7 cellular contexts compared by ENCODE assay signal in genomic region chr2:74206180-74206688, GRCh38. TPM values are rescaled to one million over a fixed set of nuclear protein-coding genes. Genes with fewer than 3 reads are reported as not detected.
A peak's percentile ranks its signal among the peaks of the same experiment; 100 is the strongest.
DNase-seq lines count a peak whose midpoint lies in the region; ATAC-seq lines count a peak whose summit lies in the region.

No MANE protein-coding gene starts in this region.

- DNase-seq in RKO (ENCODE audit: low spot score): peak; percentile 73
- peak in 1 of 2 donors; percentile 23 for DNase-seq in central memory CD8-positive, alpha-beta T cell (ENCODE audit: low spot score in 2 of 2)
- DNase-seq in naive thymus-derived CD8-positive, alpha-beta T cell: peak in 5 of 10 donors; percentile 25 to 58 (median 35)
- DNase-seq in occipital lobe (lab: John Stamatoyannopoulos, UW): no peak
- no peak for DNase-seq in NCI-H2227 (lab: John Stamatoyannopoulos, UW; ENCODE audit: unreplicated experiment)

- no peaks in the 10 kb centered on the region for H3K9me3 Mint-ChIP-seq in central memory CD8-positive, alpha-beta T cell
- H3K9me3 Mint-ChIP-seq in naive thymus-derived CD8-positive, alpha-beta T cell: no peaks in the 10 kb centered on the region

- POLR2A ChIA-PET in naive thymus-derived CD8-positive, alpha-beta T cell (lab: Charles Lee): interaction anchor here (0.5 to 3.5 kb wide), 4 partner anchors 7 to 154 kb away, joined by 3 to 42 read pairs (median 6); partner anchors contain the start of genes MOB1A and MTHFD2

- H3K27me3 Mint-ChIP-seq in central memory CD8-positive, alpha-beta T cell: no peaks in the 10 kb centered on the region
- no peaks in the 10 kb centered on the region for H3K27me3 Mint-ChIP-seq in naive thymus-derived CD8-positive, alpha-beta T cell

- peak overlapping the region; percentile 68 for H3K4me3 Mint-ChIP-seq in central memory CD8-positive, alpha-beta T cell
- peak overlapping the region; percentile 56 to 83 (median 78) for H3K4me3 Mint-ChIP-seq in naive thymus-derived CD8-positive, alpha-beta T cell

- peaks cover 18% of the 10 kb centered on the region for H3K36me3 Mint-ChIP-seq in central memory CD8-positive, alpha-beta T cell (ENCODE audit: insufficient read depth)
- peaks cover 4 to 32% (median 22%) of the 10 kb centered on the region in 3 donors for H3K36me3 Mint-ChIP-seq in naive thymus-derived CD8-positive, alpha-beta T cell

- peak; percentile 81 for ATAC-seq in GM18907 (IDR thresholded peaks at IDR 0.05; ENCODE audit: unreplicated experiment)
- peak; percentile 90 for ATAC-seq in HG02798 (IDR thresholded peaks at IDR 0.05; ENCODE audit: poor library complexity, unreplicated experiment)
- ATAC-seq in central memory CD8-positive, alpha-beta T cell (replicated peaks; ENCODE audit: extremely low read depth, poor library complexity, severe bottlenecking): peak; percentile 88
- peak; percentile 76 to 93 for ATAC-seq in naive thymus-derived CD8-positive, alpha-beta T cell

- H3K27ac Mint-ChIP-seq in central memory CD8-positive, alpha-beta T cell (ENCODE audit: low read depth): peak overlapping the region; percentile 95
- H3K27ac Mint-ChIP-seq in naive thymus-derived CD8-positive, alpha-beta T cell: peak overlapping the region; percentile 89 to 96 (median 94)

- peaks cover 18% of the 10 kb centered on the region for H3K4me1 Mint-ChIP-seq in central memory CD8-positive, alpha-beta T cell
- peaks cover 8 to 44% (median 29%) of the 10 kb centered on the region in 4 donors for H3K4me1 Mint-ChIP-seq in naive thymus-derived CD8-positive, alpha-beta T cell

RNA-seq across cellular contexts. Expression of gene MTHFD2, which starts 7.8 kb away (rescaled TPM):
- total RNA-seq in naive thymus-derived CD8-positive, alpha-beta T cell: 10 to 100 TPM; 37.3 to 38.1 TPM
- polyA plus RNA-seq in naive thymus-derived CD8-positive, alpha-beta T cell: 1 to 10 TPM; 4.8 to 5.9 (median 5.4) TPM
- 37.0 TPM for total RNA-seq in occipital lobe

RNA-seq across cellular contexts. Expression of gene MOB1A, which starts 27.6 kb away (rescaled TPM):
- total RNA-seq in naive thymus-derived CD8-positive, alpha-beta T cell: 100 to 1,000 TPM; 137 to 160 TPM
- polyA plus RNA-seq in naive thymus-derived CD8-positive, alpha-beta T cell: 100 to 1,000 TPM; 111 to 152 (median 145) TPM
- 52.6 TPM for total RNA-seq in occipital lobe

RNA-seq across cellular contexts. Expression of gene BOLA3, which starts 58.5 kb away (rescaled TPM):
- 10 to 100 TPM; 13.3 to 13.5 TPM for total RNA-seq in naive thymus-derived CD8-positive, alpha-beta T cell
- polyA plus RNA-seq in naive thymus-derived CD8-positive, alpha-beta T cell: 10 to 100 TPM; 59.9 to 78.5 (median 68.3) TPM
- total RNA-seq in occipital lobe: 24.5 TPM
